In genomic region chr5:172380992-172381643, GRCh38 we compare ENCODE assay signal across 9 cellular contexts.
A peak's percentile ranks its signal among the peaks of the same experiment; 100 is the strongest.
DNase-seq lines count a peak whose midpoint lies in the region; ATAC-seq and TF ChIP-seq lines count a peak whose summit lies in the region.
"Had no signal": no experiment of that assay in that cellular context is flagged by ENCODE, and none has a peak within 500 bp of the region (broad histone marks: within the 10 kb centered on the region; RNA-seq: fewer than 3 reads in every experiment).

No MANE protein-coding gene starts in this region.

- H3K27ac Mint-ChIP-seq in stimulated activated naive CD8-positive, alpha-beta T cell treated with anti-CD3 and anti-CD28 coated beads, Interleukin-15, amount 100 ng/mL, for 72 hours: no peak overlapping the region
- H3K27ac Mint-ChIP-seq in mesothelial cell of epicardium (peak overlapping the region; percentile 49), glutamatergic neuron (ENCODE audit: unreplicated experiment) (no peak overlapping the region)
- H3K27ac Mint-ChIP-seq: stimulated activated effector memory CD8-positive, alpha-beta T cell treated with anti-CD3 and anti-CD28 coated beads, Interleukin-12 subunit alpha, Interleukin-12 subunit beta, amount 100 ng/mL, for 72 hours had no signal

- DNase-seq in stimulated activated naive CD8-positive, alpha-beta T cell treated with anti-CD3 and anti-CD28 coated beads, Interleukin-15, amount 100 ng/mL, for 72 hours: no peak
- DNase-seq in stimulated activated naive CD8-positive, alpha-beta T cell treated with anti-CD3 and anti-CD28 coated beads, Interleukin-15, Interleukin-2, amounts not matched to agents 100 U/mL and 50 U/mL, for 24 hours: no peak
- DNase-seq in mesothelial cell of epicardium (ENCODE audit: low spot score in 2 of 2, unreplicated experiment in 2 of 2) (no peak), glutamatergic neuron (no peak)

- H3K9me3 Mint-ChIP-seq in stimulated activated naive CD8-positive, alpha-beta T cell treated with anti-CD3 and anti-CD28 coated beads, Interleukin-15, amount 100 ng/mL, for 72 hours: no peaks in the 10 kb centered on the region
- H3K9me3 Mint-ChIP-seq in mesothelial cell of epicardium: no peaks in the 10 kb centered on the region
- H3K9me3 Mint-ChIP-seq in glutamatergic neuron (ENCODE audit: unreplicated experiment): peaks cover 5% of the 10 kb centered on the region
- H3K9me3 Mint-ChIP-seq: stimulated activated effector memory CD8-positive, alpha-beta T cell treated with anti-CD3 and anti-CD28 coated beads, Interleukin-12 subunit alpha, Interleukin-12 subunit beta, amount 100 ng/mL, for 72 hours had no signal

- no peak for TF ChIP-seq CTCF in mesothelial cell of epicardium (IDR thresholded peaks at IDR 0.05; ENCODE audit: unreplicated experiment)
- no peak for TF ChIP-seq CTCF in glutamatergic neuron (IDR thresholded peaks at IDR 0.05; ENCODE audit: partially characterized antibody, unreplicated experiment)

- no peak overlapping the region for H3K4me3 Mint-ChIP-seq in stimulated activated naive CD8-positive, alpha-beta T cell treated with anti-CD3 and anti-CD28 coated beads, Interleukin-15, amount 100 ng/mL, for 72 hours
- H3K4me3 Mint-ChIP-seq in mesothelial cell of epicardium (no peak overlapping the region), glutamatergic neuron (ENCODE audit: unreplicated experiment) (no peak overlapping the region)
- H3K4me3 Mint-ChIP-seq: stimulated activated effector memory CD8-positive, alpha-beta T cell treated with anti-CD3 and anti-CD28 coated beads, Interleukin-12 subunit alpha, Interleukin-12 subunit beta, amount 100 ng/mL, for 72 hours had no signal

- peaks cover 4% of the 10 kb centered on the region for H3K4me1 Mint-ChIP-seq in stimulated activated naive CD8-positive, alpha-beta T cell treated with anti-CD3 and anti-CD28 coated beads, Interleukin-15, amount 100 ng/mL, for 72 hours
- H3K4me1 Mint-ChIP-seq in mesothelial cell of epicardium (no peaks in the 10 kb centered on the region), glutamatergic neuron (ENCODE audit: low read depth, unreplicated experiment) (no peaks in the 10 kb centered on the region)
- H3K4me1 Mint-ChIP-seq: stimulated activated effector memory CD8-positive, alpha-beta T cell treated with anti-CD3 and anti-CD28 coated beads, Interleukin-12 subunit alpha, Interleukin-12 subunit beta, amount 100 ng/mL, for 72 hours had no signal

- H3K36me3 Mint-ChIP-seq in mesothelial cell of epicardium: peaks cover 36% of the 10 kb centered on the region
- no peaks in the 10 kb centered on the region for H3K36me3 Mint-ChIP-seq in glutamatergic neuron (ENCODE audit: unreplicated experiment)
- H3K36me3 Mint-ChIP-seq: stimulated activated effector memory CD8-positive, alpha-beta T cell treated with anti-CD3 and anti-CD28 coated beads, Interleukin-12 subunit alpha, Interleukin-12 subunit beta, amount 100 ng/mL, for 72 hours had no signal

- peak overlapping the region; percentile 50 for H3K27ac ChIP-seq in cingulate gyrus (ENCODE audit: low read depth, low read length)

- peak; percentile 28 for ATAC-seq in stimulated activated naive CD8-positive, alpha-beta T cell treated with anti-CD3 and anti-CD28 coated beads, Interleukin-15, amount 100 ng/mL, for 72 hours
- no peak for ATAC-seq in stimulated activated naive CD8-positive, alpha-beta T cell treated with anti-CD3 and anti-CD28 coated beads, Interleukin-15, Interleukin-2, amounts not matched to agents 100 U/mL and 50 U/mL, for 24 hours
- ATAC-seq in GM19351 (IDR thresholded peaks at IDR 0.05; ENCODE audit: unreplicated experiment) (no peak), HG03432 (IDR thresholded peaks at IDR 0.05; ENCODE audit: unreplicated experiment) (no peak), GM19452 (IDR thresholded peaks at IDR 0.05; ENCODE audit: unreplicated experiment) (no peak)
- ATAC-seq: stimulated activated effector memory CD8-positive, alpha-beta T cell treated with anti-CD3 and anti-CD28 coated beads, Interleukin-12 subunit alpha, Interleukin-12 subunit beta, amount 100 ng/mL, for 72 hours had no signal

- H3K27me3 Mint-ChIP-seq in stimulated activated naive CD8-positive, alpha-beta T cell treated with anti-CD3 and anti-CD28 coated beads, Interleukin-15, amount 100 ng/mL, for 72 hours: no peaks in the 10 kb centered on the region
- no peaks in the 10 kb centered on the region for H3K27me3 Mint-ChIP-seq in mesothelial cell of epicardium (ENCODE audit: low read depth)
- H3K27me3 Mint-ChIP-seq in glutamatergic neuron (ENCODE audit: unreplicated experiment): peaks cover 6% of the 10 kb centered on the region
